ENCODE assay signal across 1 cellular context in the genomic region with DNA sequence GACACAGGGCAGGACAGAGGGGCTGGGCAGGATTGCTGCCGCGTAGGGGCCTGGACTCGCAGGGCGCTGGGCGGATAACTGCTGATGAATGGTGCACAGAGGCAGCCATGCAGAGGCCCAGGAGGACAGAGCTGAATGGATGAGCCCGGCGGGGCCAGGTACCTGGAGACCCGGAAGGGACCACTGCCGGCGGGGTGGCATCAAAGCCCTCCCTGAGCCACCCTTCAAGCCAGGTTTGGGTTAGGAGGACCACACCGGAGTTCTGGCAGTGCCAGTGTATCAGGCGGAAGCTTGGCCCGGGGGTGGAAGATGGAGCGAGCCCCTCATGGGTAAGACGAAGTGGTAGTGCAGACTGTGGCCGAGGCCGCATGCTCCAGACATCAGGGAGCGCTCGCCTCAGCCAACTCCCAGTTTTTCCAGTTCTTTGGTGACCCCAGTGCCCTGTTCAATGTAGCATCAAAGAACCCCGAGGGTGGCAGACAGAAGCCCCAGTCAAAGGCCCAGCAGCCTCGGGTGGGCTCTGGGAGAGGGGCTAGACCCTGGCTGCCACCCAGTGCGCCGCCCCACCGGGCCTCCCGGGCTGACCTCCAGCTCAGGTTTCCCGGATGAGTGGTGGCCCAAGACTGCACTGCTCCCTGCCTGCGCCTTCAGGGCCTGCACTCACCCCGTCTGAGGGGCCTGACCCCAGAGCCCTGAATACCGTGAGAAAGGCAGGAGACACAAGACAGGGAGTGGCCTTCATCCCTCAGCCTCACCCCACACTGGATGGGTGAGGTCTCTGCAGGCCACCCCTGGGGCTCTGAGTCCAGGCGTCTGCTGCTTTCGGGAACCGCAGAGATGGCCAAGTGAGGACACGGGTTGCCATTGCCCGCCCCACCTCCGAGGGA.
TF ChIP-seq lines count a peak whose summit lies in the region.

No MANE protein-coding gene starts in this region.

TF ChIP-seq in K562, 482 proteins besides CTCF, POLR2A, EP300 and RAD21:
- TF ChIP-seq ZNF212 (CRISPR knock-in tag; IDR thresholded peaks at IDR 0.05) (no peak), SRSF3 (IDR thresholded peaks at IDR 0.05; ENCODE audit: insufficient read depth, low read length) (no peak), NBN (IDR thresholded peaks at IDR 0.05; ENCODE audit: low read depth) (no peak), ZNF12 (CRISPR knock-in tag; IDR thresholded peaks at IDR 0.05) (no peak), SMARCC2 (IDR thresholded peaks at IDR 0.05; ENCODE audit: low read depth) (no peak), MEIS2 (IDR thresholded peaks at IDR 0.05; ENCODE audit: partially characterized antibody) (no peak), HCFC1 (IDR thresholded peaks at IDR 0.05; ENCODE audit: low read depth, low read length) (no peak)
- TF ChIP-seq, protein P1, sequence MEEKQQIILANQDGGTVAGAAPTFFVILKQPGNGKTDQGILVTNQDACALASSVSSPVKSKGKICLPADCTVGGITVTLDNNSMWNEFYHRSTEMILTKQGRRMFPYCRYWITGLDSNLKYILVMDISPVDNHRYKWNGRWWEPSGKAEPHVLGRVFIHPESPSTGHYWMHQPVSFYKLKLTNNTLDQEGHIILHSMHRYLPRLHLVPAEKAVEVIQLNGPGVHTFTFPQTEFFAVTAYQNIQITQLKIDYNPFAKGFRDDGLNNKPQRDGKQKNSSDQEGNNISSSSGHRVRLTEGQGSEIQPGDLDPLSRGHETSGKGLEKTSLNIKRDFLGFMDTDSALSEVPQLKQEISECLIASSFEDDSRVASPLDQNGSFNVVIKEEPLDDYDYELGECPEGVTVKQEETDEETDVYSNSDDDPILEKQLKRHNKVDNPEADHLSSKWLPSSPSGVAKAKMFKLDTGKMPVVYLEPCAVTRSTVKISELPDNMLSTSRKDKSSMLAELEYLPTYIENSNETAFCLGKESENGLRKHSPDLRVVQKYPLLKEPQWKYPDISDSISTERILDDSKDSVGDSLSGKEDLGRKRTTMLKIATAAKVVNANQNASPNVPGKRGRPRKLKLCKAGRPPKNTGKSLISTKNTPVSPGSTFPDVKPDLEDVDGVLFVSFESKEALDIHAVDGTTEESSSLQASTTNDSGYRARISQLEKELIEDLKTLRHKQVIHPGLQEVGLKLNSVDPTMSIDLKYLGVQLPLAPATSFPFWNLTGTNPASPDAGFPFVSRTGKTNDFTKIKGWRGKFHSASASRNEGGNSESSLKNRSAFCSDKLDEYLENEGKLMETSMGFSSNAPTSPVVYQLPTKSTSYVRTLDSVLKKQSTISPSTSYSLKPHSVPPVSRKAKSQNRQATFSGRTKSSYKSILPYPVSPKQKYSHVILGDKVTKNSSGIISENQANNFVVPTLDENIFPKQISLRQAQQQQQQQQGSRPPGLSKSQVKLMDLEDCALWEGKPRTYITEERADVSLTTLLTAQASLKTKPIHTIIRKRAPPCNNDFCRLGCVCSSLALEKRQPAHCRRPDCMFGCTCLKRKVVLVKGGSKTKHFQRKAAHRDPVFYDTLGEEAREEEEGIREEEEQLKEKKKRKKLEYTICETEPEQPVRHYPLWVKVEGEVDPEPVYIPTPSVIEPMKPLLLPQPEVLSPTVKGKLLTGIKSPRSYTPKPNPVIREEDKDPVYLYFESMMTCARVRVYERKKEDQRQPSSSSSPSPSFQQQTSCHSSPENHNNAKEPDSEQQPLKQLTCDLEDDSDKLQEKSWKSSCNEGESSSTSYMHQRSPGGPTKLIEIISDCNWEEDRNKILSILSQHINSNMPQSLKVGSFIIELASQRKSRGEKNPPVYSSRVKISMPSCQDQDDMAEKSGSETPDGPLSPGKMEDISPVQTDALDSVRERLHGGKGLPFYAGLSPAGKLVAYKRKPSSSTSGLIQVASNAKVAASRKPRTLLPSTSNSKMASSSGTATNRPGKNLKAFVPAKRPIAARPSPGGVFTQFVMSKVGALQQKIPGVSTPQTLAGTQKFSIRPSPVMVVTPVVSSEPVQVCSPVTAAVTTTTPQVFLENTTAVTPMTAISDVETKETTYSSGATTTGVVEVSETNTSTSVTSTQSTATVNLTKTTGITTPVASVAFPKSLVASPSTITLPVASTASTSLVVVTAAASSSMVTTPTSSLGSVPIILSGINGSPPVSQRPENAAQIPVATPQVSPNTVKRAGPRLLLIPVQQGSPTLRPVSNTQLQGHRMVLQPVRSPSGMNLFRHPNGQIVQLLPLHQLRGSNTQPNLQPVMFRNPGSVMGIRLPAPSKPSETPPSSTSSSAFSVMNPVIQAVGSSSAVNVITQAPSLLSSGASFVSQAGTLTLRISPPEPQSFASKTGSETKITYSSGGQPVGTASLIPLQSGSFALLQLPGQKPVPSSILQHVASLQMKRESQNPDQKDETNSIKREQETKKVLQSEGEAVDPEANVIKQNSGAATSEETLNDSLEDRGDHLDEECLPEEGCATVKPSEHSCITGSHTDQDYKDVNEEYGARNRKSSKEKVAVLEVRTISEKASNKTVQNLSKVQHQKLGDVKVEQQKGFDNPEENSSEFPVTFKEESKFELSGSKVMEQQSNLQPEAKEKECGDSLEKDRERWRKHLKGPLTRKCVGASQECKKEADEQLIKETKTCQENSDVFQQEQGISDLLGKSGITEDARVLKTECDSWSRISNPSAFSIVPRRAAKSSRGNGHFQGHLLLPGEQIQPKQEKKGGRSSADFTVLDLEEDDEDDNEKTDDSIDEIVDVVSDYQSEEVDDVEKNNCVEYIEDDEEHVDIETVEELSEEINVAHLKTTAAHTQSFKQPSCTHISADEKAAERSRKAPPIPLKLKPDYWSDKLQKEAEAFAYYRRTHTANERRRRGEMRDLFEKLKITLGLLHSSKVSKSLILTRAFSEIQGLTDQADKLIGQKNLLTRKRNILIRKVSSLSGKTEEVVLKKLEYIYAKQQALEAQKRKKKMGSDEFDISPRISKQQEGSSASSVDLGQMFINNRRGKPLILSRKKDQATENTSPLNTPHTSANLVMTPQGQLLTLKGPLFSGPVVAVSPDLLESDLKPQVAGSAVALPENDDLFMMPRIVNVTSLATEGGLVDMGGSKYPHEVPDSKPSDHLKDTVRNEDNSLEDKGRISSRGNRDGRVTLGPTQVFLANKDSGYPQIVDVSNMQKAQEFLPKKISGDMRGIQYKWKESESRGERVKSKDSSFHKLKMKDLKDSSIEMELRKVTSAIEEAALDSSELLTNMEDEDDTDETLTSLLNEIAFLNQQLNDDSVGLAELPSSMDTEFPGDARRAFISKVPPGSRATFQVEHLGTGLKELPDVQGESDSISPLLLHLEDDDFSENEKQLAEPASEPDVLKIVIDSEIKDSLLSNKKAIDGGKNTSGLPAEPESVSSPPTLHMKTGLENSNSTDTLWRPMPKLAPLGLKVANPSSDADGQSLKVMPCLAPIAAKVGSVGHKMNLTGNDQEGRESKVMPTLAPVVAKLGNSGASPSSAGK (IDR thresholded peaks at IDR 0.05), result no peak
- TF ChIP-seq, protein P2, sequence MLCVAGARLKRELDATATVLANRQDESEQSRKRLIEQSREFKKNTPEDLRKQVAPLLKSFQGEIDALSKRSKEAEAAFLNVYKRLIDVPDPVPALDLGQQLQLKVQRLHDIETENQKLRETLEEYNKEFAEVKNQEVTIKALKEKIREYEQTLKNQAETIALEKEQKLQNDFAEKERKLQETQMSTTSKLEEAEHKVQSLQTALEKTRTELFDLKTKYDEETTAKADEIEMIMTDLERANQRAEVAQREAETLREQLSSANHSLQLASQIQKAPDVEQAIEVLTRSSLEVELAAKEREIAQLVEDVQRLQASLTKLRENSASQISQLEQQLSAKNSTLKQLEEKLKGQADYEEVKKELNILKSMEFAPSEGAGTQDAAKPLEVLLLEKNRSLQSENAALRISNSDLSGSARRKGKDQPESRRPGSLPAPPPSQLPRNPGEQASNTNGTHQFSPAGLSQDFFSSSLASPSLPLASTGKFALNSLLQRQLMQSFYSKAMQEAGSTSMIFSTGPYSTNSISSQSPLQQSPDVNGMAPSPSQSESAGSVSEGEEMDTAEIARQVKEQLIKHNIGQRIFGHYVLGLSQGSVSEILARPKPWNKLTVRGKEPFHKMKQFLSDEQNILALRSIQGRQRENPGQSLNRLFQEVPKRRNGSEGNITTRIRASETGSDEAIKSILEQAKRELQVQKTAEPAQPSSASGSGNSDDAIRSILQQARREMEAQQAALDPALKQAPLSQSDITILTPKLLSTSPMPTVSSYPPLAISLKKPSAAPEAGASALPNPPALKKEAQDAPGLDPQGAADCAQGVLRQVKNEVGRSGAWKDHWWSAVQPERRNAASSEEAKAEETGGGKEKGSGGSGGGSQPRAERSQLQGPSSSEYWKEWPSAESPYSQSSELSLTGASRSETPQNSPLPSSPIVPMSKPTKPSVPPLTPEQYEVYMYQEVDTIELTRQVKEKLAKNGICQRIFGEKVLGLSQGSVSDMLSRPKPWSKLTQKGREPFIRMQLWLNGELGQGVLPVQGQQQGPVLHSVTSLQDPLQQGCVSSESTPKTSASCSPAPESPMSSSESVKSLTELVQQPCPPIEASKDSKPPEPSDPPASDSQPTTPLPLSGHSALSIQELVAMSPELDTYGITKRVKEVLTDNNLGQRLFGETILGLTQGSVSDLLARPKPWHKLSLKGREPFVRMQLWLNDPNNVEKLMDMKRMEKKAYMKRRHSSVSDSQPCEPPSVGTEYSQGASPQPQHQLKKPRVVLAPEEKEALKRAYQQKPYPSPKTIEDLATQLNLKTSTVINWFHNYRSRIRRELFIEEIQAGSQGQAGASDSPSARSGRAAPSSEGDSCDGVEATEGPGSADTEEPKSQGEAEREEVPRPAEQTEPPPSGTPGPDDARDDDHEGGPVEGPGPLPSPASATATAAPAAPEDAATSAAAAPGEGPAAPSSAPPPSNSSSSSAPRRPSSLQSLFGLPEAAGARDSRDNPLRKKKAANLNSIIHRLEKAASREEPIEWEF (CRISPR knock-in tag; IDR thresholded peaks at IDR 0.05), result no peak
- TF ChIP-seq, protein P3, sequence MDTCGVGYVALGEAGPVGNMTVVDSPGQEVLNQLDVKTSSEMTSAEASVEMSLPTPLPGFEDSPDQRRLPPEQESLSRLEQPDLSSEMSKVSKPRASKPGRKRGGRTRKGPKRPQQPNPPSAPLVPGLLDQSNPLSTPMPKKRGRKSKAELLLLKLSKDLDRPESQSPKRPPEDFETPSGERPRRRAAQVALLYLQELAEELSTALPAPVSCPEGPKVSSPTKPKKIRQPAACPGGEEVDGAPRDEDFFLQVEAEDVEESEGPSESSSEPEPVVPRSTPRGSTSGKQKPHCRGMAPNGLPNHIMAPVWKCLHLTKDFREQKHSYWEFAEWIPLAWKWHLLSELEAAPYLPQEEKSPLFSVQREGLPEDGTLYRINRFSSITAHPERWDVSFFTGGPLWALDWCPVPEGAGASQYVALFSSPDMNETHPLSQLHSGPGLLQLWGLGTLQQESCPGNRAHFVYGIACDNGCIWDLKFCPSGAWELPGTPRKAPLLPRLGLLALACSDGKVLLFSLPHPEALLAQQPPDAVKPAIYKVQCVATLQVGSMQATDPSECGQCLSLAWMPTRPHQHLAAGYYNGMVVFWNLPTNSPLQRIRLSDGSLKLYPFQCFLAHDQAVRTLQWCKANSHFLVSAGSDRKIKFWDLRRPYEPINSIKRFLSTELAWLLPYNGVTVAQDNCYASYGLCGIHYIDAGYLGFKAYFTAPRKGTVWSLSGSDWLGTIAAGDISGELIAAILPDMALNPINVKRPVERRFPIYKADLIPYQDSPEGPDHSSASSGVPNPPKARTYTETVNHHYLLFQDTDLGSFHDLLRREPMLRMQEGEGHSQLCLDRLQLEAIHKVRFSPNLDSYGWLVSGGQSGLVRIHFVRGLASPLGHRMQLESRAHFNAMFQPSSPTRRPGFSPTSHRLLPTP (IDR thresholded peaks at IDR 0.05; ENCODE audit: borderline replicate concordance, extremely low read depth, insufficient read length), result no peak
- TF ChIP-seq, protein P4, sequence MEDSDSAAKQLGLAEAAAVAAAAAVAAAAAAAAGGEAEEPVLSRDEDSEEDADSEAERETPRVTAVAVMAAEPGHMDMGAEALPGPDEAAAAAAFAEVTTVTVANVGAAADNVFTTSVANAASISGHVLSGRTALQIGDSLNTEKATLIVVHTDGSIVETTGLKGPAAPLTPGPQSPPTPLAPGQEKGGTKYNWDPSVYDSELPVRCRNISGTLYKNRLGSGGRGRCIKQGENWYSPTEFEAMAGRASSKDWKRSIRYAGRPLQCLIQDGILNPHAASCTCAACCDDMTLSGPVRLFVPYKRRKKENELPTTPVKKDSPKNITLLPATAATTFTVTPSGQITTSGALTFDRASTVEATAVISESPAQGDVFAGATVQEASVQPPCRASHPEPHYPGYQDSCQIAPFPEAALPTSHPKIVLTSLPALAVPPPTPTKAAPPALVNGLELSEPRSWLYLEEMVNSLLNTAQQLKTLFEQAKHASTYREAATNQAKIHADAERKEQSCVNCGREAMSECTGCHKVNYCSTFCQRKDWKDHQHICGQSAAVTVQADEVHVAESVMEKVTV (CRISPR knock-in tag; IDR thresholded peaks at IDR 0.05), result no peak
TF ChIP-seq in K562: peak in this region for 0.
